Comparison of ENCODE assay signal across 23 cellular contexts in genomic region chr19:11246941-11247340, GRCh38. TPM values are rescaled to one million over a fixed set of nuclear protein-coding genes. Genes with fewer than 3 reads are reported as not detected.
A peak's percentile ranks its signal among the peaks of the same experiment; 100 is the strongest.
DNase-seq lines count a peak whose midpoint lies in the region; ATAC-seq and TF ChIP-seq lines count a peak whose summit lies in the region.
"Had no signal": no experiment of that assay in that cellular context is flagged by ENCODE, and none has a peak within 500 bp of the region (broad histone marks: within the 10 kb centered on the region; RNA-seq: fewer than 3 reads in every experiment).

No MANE protein-coding gene starts in this region.

- H3K4me1 Mint-ChIP-seq in activated T-cell treated with anti-CD3 and anti-CD28 coated beads, Interleukin-2, amount 50 U/mL, for 24 hours (ENCODE audit: low read depth), result peaks cover 5% of the 10 kb centered on the region

- no peaks in the 10 kb centered on the region for H3K9me3 Mint-ChIP-seq in activated T-cell treated with anti-CD3 and anti-CD28 coated beads, Interleukin-2, amount 50 U/mL, for 24 hours
- H3K9me3 Mint-ChIP-seq: CD4-positive, alpha-beta T cell; H9 had no signal

- H3K4me3 Mint-ChIP-seq in activated T-cell treated with anti-CD3 and anti-CD28 coated beads, Interleukin-2, amount 50 U/mL, for 24 hours, result no peak overlapping the region
- H3K4me3 Mint-ChIP-seq: CD4-positive, alpha-beta T cell; H9 had no signal

- ATAC-seq in Right ventricle myocardium superior (ENCODE audit: poor library complexity), result no peak
- ATAC-seq in lower lobe of right lung, result no peak
- ATAC-seq in GM21360 (IDR thresholded peaks at IDR 0.05; ENCODE audit: unreplicated experiment), result no peak
- ATAC-seq: A549 had no signal

- H3K27me3 ChIP-seq in left ventricle myocardium inferior (ENCODE audit: low read depth), result no peaks in the 10 kb centered on the region
- no peaks in the 10 kb centered on the region for H3K27me3 ChIP-seq in lower lobe of right lung (ENCODE audit: low read depth)
- H3K27me3 ChIP-seq in skeletal muscle tissue (ENCODE audit: control insufficient read depth in 3 of 3, insufficient read depth in 3 of 3, low read length in 3 of 3), result no peaks in the 10 kb centered on the region
- H3K27me3 ChIP-seq in uterus, result no peaks in the 10 kb centered on the region

- H3K9ac ChIP-seq in skeletal muscle tissue (ENCODE audit: low read depth in 1 of 3, low read length in 3 of 3), result peak overlapping the region in 1 of 3 donors; percentile 25

- H3K9me3 ChIP-seq in left ventricle myocardium inferior (replicated peaks) (no peaks in the 10 kb centered on the region), lower lobe of right lung (no peaks in the 10 kb centered on the region), skeletal muscle tissue (ENCODE audit: control insufficient read depth in 3 of 3, low read length in 3 of 3) (no peaks in the 10 kb centered on the region), uterus (no peaks in the 10 kb centered on the region)
- H3K9me3 ChIP-seq: A549 had no signal

- H3K4me3 ChIP-seq in left ventricle myocardium inferior (no peak overlapping the region), lower lobe of right lung (no peak overlapping the region), skeletal muscle tissue (ENCODE audit: low read length in 3 of 3) (no peak overlapping the region), uterus (no peak overlapping the region)
- H3K4me3 ChIP-seq: A549 had no signal

- intact Hi-C loops in left ventricle myocardium inferior (cut with micrococcal nuclease), result no loop called here
- intact Hi-C loops in Right ventricle myocardium superior (cut with DNase I), result loop anchor here (5.0 kb wide), 1 partner anchor 35 kb away; no protein-coding TSS in a partner anchor
- intact Hi-C loops in lower lobe of right lung (cut with DNase I), result no loop called here
- intact Hi-C loops in uterus (cut with DNase I; ENCODE audit: low total_unique reads), result no loop called here

- H3K27ac ChIP-seq in left ventricle myocardium inferior (replicated peaks) (peak overlapping the region; percentile 91), lower lobe of right lung (peak overlapping the region; percentile 50), skeletal muscle tissue (ENCODE audit: low read depth, low read length) (peak overlapping the region; percentile 6), uterus (peak overlapping the region; percentile 31 to 39)
- H3K27ac ChIP-seq: A549 had no signal

- TF ChIP-seq CTCF in left ventricle myocardium inferior (IDR thresholded peaks at IDR 0.05; ENCODE audit: borderline replicate concordance) (no peak), lower lobe of right lung (IDR thresholded peaks at IDR 0.05) (no peak), uterus (IDR thresholded peaks at IDR 0.05) (no peak)

- H3K4me1 ChIP-seq in left ventricle myocardium inferior, result peaks cover 60% of the 10 kb centered on the region
- peaks cover 23% of the 10 kb centered on the region for H3K4me1 ChIP-seq in lower lobe of right lung
- peaks cover 7 to 23% (median 11%) of the 10 kb centered on the region in 3 donors for H3K4me1 ChIP-seq in skeletal muscle tissue (ENCODE audit: control insufficient read depth in 3 of 3, insufficient read depth in 3 of 3, low read length in 3 of 3)
- no peaks in the 10 kb centered on the region for H3K4me1 ChIP-seq in uterus

- TF ChIP-seq POLR2A in uterus (IDR thresholded peaks at IDR 0.05), result no peak

- H3K36me3 Mint-ChIP-seq in activated T-cell treated with anti-CD3 and anti-CD28 coated beads, Interleukin-2, amount 50 U/mL, for 24 hours (ENCODE audit: low read depth), result no peaks in the 10 kb centered on the region

- no peak overlapping the region for H3K27ac Mint-ChIP-seq in activated T-cell treated with anti-CD3 and anti-CD28 coated beads, Interleukin-2, amount 50 U/mL, for 24 hours
- H3K27ac Mint-ChIP-seq: CD4-positive, alpha-beta T cell; H9 had no signal

- DNase-seq in left ventricle myocardium inferior, result no peak
- no peak for DNase-seq in Right ventricle myocardium superior
- no peak for DNase-seq in lower lobe of right lung
- DNase-seq in uterus, result no peak
- no peak for DNase-seq in activated gamma-delta T cell treated with Interleukin-2 at 50 U/mL for 16 hours
- no peak for DNase-seq in activated T-cell treated with anti-CD3 and anti-CD28 coated beads, Interleukin-2, amount 50 U/mL, for 24 hours
- DNase-seq: CD4-positive, alpha-beta T cell; DMS153; GDM1; H9; KBM-7; NCI-H1105 treated with DMSO at 0.1 percent for 48 hours; NCI-H1694; NCI-H2107; NCI-H510A; NCI-H748 treated with DMSO at 0.1 percent for 48 hours; NK-92 treated with Interleukin-12 subunit alpha and Interleukin-12 subunit beta, amount 100 ng/mL, for 24 hours; SIG-M5 had no signal

- H3K27me3 Mint-ChIP-seq in activated T-cell treated with anti-CD3 and anti-CD28 coated beads, Interleukin-2, amount 50 U/mL, for 24 hours, result peaks cover 25% of the 10 kb centered on the region

- H3K36me3 ChIP-seq in left ventricle myocardium inferior (peaks cover 64% of the 10 kb centered on the region), lower lobe of right lung (peaks cover 57% of the 10 kb centered on the region), skeletal muscle tissue (ENCODE audit: control insufficient read depth in 3 of 3, insufficient read depth in 3 of 3, low read length in 3 of 3) (peaks cover 0 to 11% (median 2%) of the 10 kb centered on the region in 3 donors), uterus (no peaks in the 10 kb centered on the region)

RNA-seq across cellular contexts. Expression of gene ANGPTL8, which starts 7.5 kb away (rescaled TPM):
- total RNA-seq in left ventricle myocardium inferior (not detected), Right ventricle myocardium superior (0.40 TPM), lower lobe of right lung (not detected), skeletal muscle tissue (3.1 TPM), uterus (1 to 10 TPM in 1 of 4 donors, not detected in 3; 3.0 TPM)
- total RNA-seq: CD4-positive, alpha-beta T cell; Daoy; H9; RPMI7951 had no signal

RNA-seq across cellular contexts. Expression of gene DOCK6, which starts 15.4 kb away (rescaled TPM):
- total RNA-seq in left ventricle myocardium inferior (43.2 TPM), Right ventricle myocardium superior (32.0 TPM), lower lobe of right lung (106 TPM), skeletal muscle tissue (16.2 TPM), uterus (10 to 100 TPM; 13.5 to 89.4 (median 38.6) TPM)

RNA-seq across cellular contexts. Expression of gene TSPAN16, which starts 49.0 kb away (rescaled TPM):
- not detected for total RNA-seq in left ventricle myocardium inferior
- not detected for total RNA-seq in Right ventricle myocardium superior
- not detected for total RNA-seq in lower lobe of right lung
- not detected for total RNA-seq in skeletal muscle tissue
- not detected for total RNA-seq in uterus
- total RNA-seq: CD4-positive, alpha-beta T cell; Daoy; H9; RPMI7951 had no signal

RNA-seq across cellular contexts. Expression of gene KANK2, which starts 49.6 kb away (rescaled TPM):
- total RNA-seq in left ventricle myocardium inferior, result 326 TPM
- total RNA-seq in Right ventricle myocardium superior, result 383 TPM
- total RNA-seq in lower lobe of right lung, result 191 TPM
- 53.2 TPM for total RNA-seq in skeletal muscle tissue
- total RNA-seq in uterus, result 100 to 1,000 TPM; 326 to 762 (median 535) TPM
- total RNA-seq: CD4-positive, alpha-beta T cell had no signal

Comparison
In these comparisons a context has a peak if more than half of its experiments do, and no peak if none do; other contexts are left out.
1. H3K27ac ChIP-seq: peak in every context shown above with its lines; median percentile 91 in left ventricle myocardium inferior; 50 in lower lobe of right lung; 35 in uterus; 6 in skeletal muscle tissue.